10 cellular contexts compared by ENCODE assay signal in the genomic region with DNA sequence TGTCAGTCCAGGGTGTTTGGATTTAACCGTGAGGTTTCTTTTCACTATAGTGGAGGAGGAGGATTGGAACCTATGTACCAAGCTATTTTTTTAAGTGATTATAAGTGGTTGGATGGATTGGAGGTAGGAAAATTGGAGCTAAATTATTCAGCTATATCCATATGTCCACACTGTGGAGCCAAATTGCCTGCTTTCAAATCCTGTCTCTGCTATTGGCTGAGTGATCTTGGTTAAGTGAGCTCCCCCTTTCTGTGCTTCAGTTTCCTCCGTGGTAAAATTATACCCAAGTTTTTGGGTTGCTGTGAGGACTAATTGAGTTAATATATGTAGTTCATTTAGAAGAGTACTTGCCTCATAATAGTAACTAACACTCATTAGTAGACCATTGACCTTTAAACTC. TPM values are rescaled to one million over a fixed set of nuclear protein-coding genes. Genes with fewer than 3 reads are reported as not detected.
DNase-seq lines count a peak whose midpoint lies in the region; ATAC-seq and TF ChIP-seq lines count a peak whose summit lies in the region.
"Had no signal": no experiment of that assay in that cellular context is flagged by ENCODE, and none has a peak within 500 bp of the region (broad histone marks: within the 10 kb centered on the region; RNA-seq: fewer than 3 reads in every experiment).

No MANE protein-coding gene starts in this region.

- H3K4me3 ChIP-seq in choroid plexus epithelial cell (ENCODE audit: low read depth, low read length) = no peak overlapping the region

- intact Hi-C loops in activated naive CD4-positive, alpha-beta T cell treated with anti-CD3 and anti-CD28 coated beads for 36 hours (cut with micrococcal nuclease) = loop anchor here (5.0 to 10.0 kb wide), 4 partner anchors 191 to 737 kb away; a partner anchor contains a TSS

- H3K4me3 Mint-ChIP-seq in activated naive CD4-positive, alpha-beta T cell treated with anti-CD3 and anti-CD28 coated beads for 36 hours = no peak overlapping the region
- no peak overlapping the region for H3K4me3 Mint-ChIP-seq in effector memory CD8-positive, alpha-beta T cell

- H3K36me3 Mint-ChIP-seq in activated naive CD4-positive, alpha-beta T cell treated with anti-CD3 and anti-CD28 coated beads for 36 hours (ENCODE audit: low read depth) = peaks cover 18% of the 10 kb centered on the region
- H3K36me3 Mint-ChIP-seq in activated naive CD4-positive, alpha-beta T cell treated with anti-CD3 and anti-CD28 coated beads, Interleukin-2, amount 50 U/mL, for 72 hours = peaks cover 9 to 24% of the 10 kb centered on the region in 2 donors
- H3K36me3 Mint-ChIP-seq in effector memory CD8-positive, alpha-beta T cell (ENCODE audit: insufficient read depth) = peaks cover 18% of the 10 kb centered on the region

- H3K4me1 Mint-ChIP-seq in activated naive CD4-positive, alpha-beta T cell treated with anti-CD3 and anti-CD28 coated beads for 36 hours (ENCODE audit: low read depth) = peaks cover 29% of the 10 kb centered on the region
- peaks cover 14 to 22% of the 10 kb centered on the region in 2 donors for H3K4me1 Mint-ChIP-seq in effector memory CD8-positive, alpha-beta T cell (ENCODE audit: low read depth in 2 of 2)

- TF ChIP-seq CTCF in choroid plexus epithelial cell (conservative IDR thresholded peaks at IDR 0.05; ENCODE audit: low read depth, low read length) = peak; percentile 65

- no peak for ATAC-seq in activated naive CD4-positive, alpha-beta T cell treated with anti-CD3 and anti-CD28 coated beads, Interleukin-2, amount 50 U/mL, for 72 hours
- no peak for ATAC-seq in effector memory CD8-positive, alpha-beta T cell (replicated peaks)

- DNase-seq in activated naive CD4-positive, alpha-beta T cell treated with anti-CD3 and anti-CD28 coated beads for 36 hours = peak; percentile 12
- DNase-seq in activated naive CD4-positive, alpha-beta T cell treated with anti-CD3 and anti-CD28 coated beads, Interleukin-2, amount 50 U/mL, for 72 hours (ENCODE audit: low spot score in 2 of 2) = no peak
- peak; percentile 31 for DNase-seq in NCI-H226
- peak; percentile 89 for DNase-seq in choroid plexus epithelial cell (ENCODE audit: low read depth)
- peak; percentile 15 for DNase-seq in superior temporal gyrus (ENCODE audit: extremely low spot score)
- no peak for DNase-seq in NOMO-1 treated with dmso at 0.1 percent for 144 hours (lab: John Stamatoyannopoulos, UW; ENCODE audit: unreplicated experiment)
- no peak for DNase-seq in central memory CD4-positive, alpha-beta T cell
- no peak for DNase-seq in effector memory CD8-positive, alpha-beta T cell
- DNase-seq: activated gamma-delta T cell, naive B cell had no signal

- H3K9me3 Mint-ChIP-seq in activated naive CD4-positive, alpha-beta T cell treated with anti-CD3 and anti-CD28 coated beads for 36 hours = no peaks in the 10 kb centered on the region
- no peaks in the 10 kb centered on the region for H3K9me3 Mint-ChIP-seq in activated naive CD4-positive, alpha-beta T cell treated with anti-CD3 and anti-CD28 coated beads, Interleukin-2, amount 50 U/mL, for 72 hours
- no peaks in the 10 kb centered on the region for H3K9me3 Mint-ChIP-seq in effector memory CD8-positive, alpha-beta T cell
- H3K9me3 Mint-ChIP-seq: naive B cell had no signal

- no peaks in the 10 kb centered on the region for H3K27me3 Mint-ChIP-seq in activated naive CD4-positive, alpha-beta T cell treated with anti-CD3 and anti-CD28 coated beads for 36 hours (ENCODE audit: low read depth)
- no peaks in the 10 kb centered on the region for H3K27me3 Mint-ChIP-seq in effector memory CD8-positive, alpha-beta T cell
- H3K27me3 Mint-ChIP-seq: naive B cell had no signal

- CTCF ChIA-PET in activated naive CD4-positive, alpha-beta T cell treated with anti-CD3 and anti-CD28 coated beads for 36 hours (lab: Charles Lee) = interaction anchor here (0.6 kb wide), 1 partner anchor 203 kb away, joined by 3 read pairs; no protein-coding TSS in a partner anchor

- H3K27ac Mint-ChIP-seq in activated naive CD4-positive, alpha-beta T cell treated with anti-CD3 and anti-CD28 coated beads for 36 hours = no peak overlapping the region
- H3K27ac Mint-ChIP-seq in activated naive CD4-positive, alpha-beta T cell treated with anti-CD3 and anti-CD28 coated beads, Interleukin-2, amount 50 U/mL, for 72 hours = no peak overlapping the region
- no peak overlapping the region for H3K27ac Mint-ChIP-seq in effector memory CD8-positive, alpha-beta T cell
- H3K27ac Mint-ChIP-seq: naive B cell had no signal

RNA-seq across cellular contexts. Expression of a gene that starts 2.5 kb away (rescaled TPM):
- total RNA-seq in activated naive CD4-positive, alpha-beta T cell treated with anti-CD3 and anti-CD28 coated beads for 36 hours = 10 to 100 TPM; 24.9 to 26.5 TPM
- 10 to 100 TPM; 22.3 to 26.4 TPM for total RNA-seq in activated naive CD4-positive, alpha-beta T cell treated with anti-CD3 and anti-CD28 coated beads, Interleukin-2, amount 50 U/mL, for 72 hours

RNA-seq across cellular contexts. Expression of a gene that starts 3.1 kb away (rescaled TPM):
- 10 to 100 TPM; 41.0 to 46.2 TPM for total RNA-seq in activated naive CD4-positive, alpha-beta T cell treated with anti-CD3 and anti-CD28 coated beads for 36 hours
- 10 to 100 TPM; 64.2 to 66.9 TPM for total RNA-seq in activated naive CD4-positive, alpha-beta T cell treated with anti-CD3 and anti-CD28 coated beads, Interleukin-2, amount 50 U/mL, for 72 hours

RNA-seq across cellular contexts. Expression of a gene that starts 34.7 kb away (rescaled TPM):
- 100 to 1,000 TPM; 271 to 272 TPM for total RNA-seq in activated naive CD4-positive, alpha-beta T cell treated with anti-CD3 and anti-CD28 coated beads for 36 hours
- total RNA-seq in activated naive CD4-positive, alpha-beta T cell treated with anti-CD3 and anti-CD28 coated beads, Interleukin-2, amount 50 U/mL, for 72 hours = 100 to 1,000 TPM; 199 to 222 TPM

Comparison
In these comparisons a context has a peak if more than half of its experiments do, and no peak if none do; other contexts are left out.
1. DNase-seq: peak in activated naive CD4-positive, alpha-beta T cell treated with anti-CD3 and anti-CD28 coated beads for 36 hours (single experiment), NCI-H226 (single experiment), choroid plexus epithelial cell (single experiment) and superior temporal gyrus (single experiment); none in activated naive CD4-positive, alpha-beta T cell treated with anti-CD3 and anti-CD28 coated beads, Interleukin-2, amount 50 U/mL, for 72 hours (0 of 2), NOMO-1 treated with dmso at 0.1 percent for 144 hours (single experiment), central memory CD4-positive, alpha-beta T cell (single experiment) and effector memory CD8-positive, alpha-beta T cell (0 of 3).